ENCODE assay signal across 8 cellular contexts in genomic region chr11:96338910-96339703, GRCh38. TPM values are rescaled to one million over a fixed set of nuclear protein-coding genes. Genes with fewer than 3 reads are reported as not detected.
A peak's percentile ranks its signal among the peaks of the same experiment; 100 is the strongest.
DNase-seq lines count a peak whose midpoint lies in the region; ATAC-seq and TF ChIP-seq lines count a peak whose summit lies in the region.

No MANE protein-coding gene starts in this region.

- H3K9ac ChIP-seq in liver (ENCODE audit: low read depth in 1 of 2, low read length in 2 of 2), result peak overlapping the region in 1 of 2 donors; percentile 42

- H3K4me3 ChIP-seq in breast epithelium (peak overlapping the region; percentile 62 to 87 (median 72)), liver (ENCODE audit: low read depth in 1 of 3, low read length in 3 of 3) (no peak overlapping the region)

- peaks cover 0 to 3% of the 10 kb centered on the region in 2 donors for H3K4me1 ChIP-seq in breast epithelium
- peaks cover 2 to 18% (median 6%) of the 10 kb centered on the region in 4 donors for H3K4me1 ChIP-seq in liver (ENCODE audit: control insufficient read depth in 4 of 4, insufficient read depth in 4 of 4, low read length in 3 of 4)

- 54% methylated on average over 13 of the region's 13 CpGs for WGBS in liver

- peak overlapping the region; percentile 94 to 96 for H3K27ac ChIP-seq in breast epithelium
- H3K27ac ChIP-seq in liver (ENCODE audit: low read depth in 1 of 2, low read length in 2 of 2), result peak overlapping the region; percentile 62 to 74

- in situ Hi-C loops in SK-MEL-5 (cut with HindIII; ENCODE audit: low pct_unique_long_range_greater_than_20kb, low sequenced_read_pairs), result no loop called here

- ATAC-seq in HG03060 (IDR thresholded peaks at IDR 0.05; ENCODE audit: low read depth, unreplicated experiment), result peak; percentile 32

- intact Hi-C loops in breast epithelium (cut with DNase I; ENCODE audit: low total_unique reads), result loop anchor here (10.0 kb wide), 1 partner anchor 1784 kb away; no protein-coding TSS in a partner anchor

- TF ChIP-seq CTCF in breast epithelium (IDR thresholded peaks at IDR 0.05), result no peak
- TF ChIP-seq CTCF in liver (IDR thresholded peaks at IDR 0.05; ENCODE audit: low read depth, low read length, missing input control), result no peak

- TF ChIP-seq RAD21 in liver (IDR thresholded peaks at IDR 0.05), result peak; percentile 8 to 30

- no peak for TF ChIP-seq POLR2A in breast epithelium (IDR thresholded peaks at IDR 0.05)

- H3K9me3 ChIP-seq in breast epithelium (no peaks in the 10 kb centered on the region), liver (ENCODE audit: control insufficient read depth in 4 of 4, low read length in 3 of 4) (no peaks in the 10 kb centered on the region)

- DNase-seq in NK-92 treated with Interleukin-12 subunit alpha and Interleukin-12 subunit beta, amount 100 ng/mL, for 24 hours (lab: John Stamatoyannopoulos, UW), result peak; percentile 28
- DNase-seq in NK-92 (lab: John Stamatoyannopoulos, UW; ENCODE audit: unreplicated experiment), result no peak
- DNase-seq in SK-MEL-5 (ENCODE audit: low read depth, low spot score), result peak; percentile 87
- DNase-seq in breast epithelium (ENCODE audit: low spot score in 2 of 2), result peak in 1 of 2 donors; percentile 39
- DNase-seq in stimulated activated CD8-positive, alpha-beta memory T cell treated with anti-CD3 and anti-CD28 coated beads, Interleukin-4, amount 100 ng/mL, for 48 hours, result peak; percentile 59
- DNase-seq in NCI-H774 (lab: John Stamatoyannopoulos, UW), result no peak

- H3K27me3 ChIP-seq in breast epithelium, result no peaks in the 10 kb centered on the region
- H3K27me3 ChIP-seq in liver (ENCODE audit: control insufficient read depth in 4 of 4, insufficient read depth in 4 of 4, low read length in 3 of 4), result no peaks in the 10 kb centered on the region

- H3K36me3 ChIP-seq in breast epithelium (no peaks in the 10 kb centered on the region), liver (ENCODE audit: control insufficient read depth in 4 of 4, insufficient read depth in 3 of 4, low read depth in 1 of 4, low read length in 3 of 4) (no peaks in the 10 kb centered on the region)

TF ChIP-seq in liver, 16 proteins besides CTCF, POLR2A, EP300 and RAD21:
- TF ChIP-seq GABPA (IDR thresholded peaks at IDR 0.05 in 1 of 2, conservative IDR thresholded peaks at IDR 0.05 in 1 of 2) (no peak), TAF1 (conservative IDR thresholded peaks at IDR 0.05) (no peak), ZBTB33 (IDR thresholded peaks at IDR 0.05) (no peak), REST (IDR thresholded peaks at IDR 0.05) (no peak), YY1 (IDR thresholded peaks at IDR 0.05) (no peak), FOXA2 (IDR thresholded peaks at IDR 0.05) (no peak), MAX (IDR thresholded peaks at IDR 0.05) (no peak), HNF4G (IDR thresholded peaks at IDR 0.05) (no peak), SP1 (IDR thresholded peaks at IDR 0.05) (no peak), NR2F2 (IDR thresholded peaks at IDR 0.05) (no peak), FOXA1 (IDR thresholded peaks at IDR 0.05) (no peak), HNF4A (conservative IDR thresholded peaks at IDR 0.05) (no peak), JUND (IDR thresholded peaks at IDR 0.05) (no peak)

RNA-seq across cellular contexts. Expression of gene MAML2, which starts 3.9 kb away (rescaled TPM):
- 3.5 and 5.5 TPM in 2 replicates for total RNA-seq in SK-MEL-5 (2014; rRNA removed; shearing (Covaris generic))
- polyA plus RNA-seq in SK-MEL-5 (2015; cell fraction: cytosol; rRNA removed), result 5.3 and 10.9 TPM in 2 replicates
- polyA plus RNA-seq in SK-MEL-5 (2015; cell fraction: nucleus; rRNA removed), result 1.9 and 5.8 TPM in 2 replicates
- total RNA-seq in breast epithelium (10 to 100 TPM; 45.6 to 82.8 (median 68.2) TPM), liver (1 to 10 TPM; 2.1 TPM)
- under 1 TPM; 0.56 to 0.69 TPM for polyA plus RNA-seq in liver

RNA-seq across cellular contexts. Expression of gene CCDC82, which starts 50.6 kb away (rescaled TPM):
- 10.6 and 13.4 TPM in 2 replicates for total RNA-seq in SK-MEL-5 (2014; rRNA removed; shearing (Covaris generic))
- polyA plus RNA-seq in SK-MEL-5 (2015; cell fraction: cytosol; rRNA removed), result 11.0 and 12.4 TPM in 2 replicates
- polyA plus RNA-seq in SK-MEL-5 (2015; cell fraction: nucleus; rRNA removed), result 72.7 and 83.7 TPM in 2 replicates
- 10 to 100 TPM; 27.2 to 30.7 (median 29.5) TPM for total RNA-seq in breast epithelium
- total RNA-seq in liver, result 10 to 100 TPM in 1 of 2 donors, 1 to 10 TPM in 1; 7.8 to 14.1 TPM
- polyA plus RNA-seq in liver, result 10 to 100 TPM in 1 of 2 donors, 1 to 10 TPM in 1; 4.5 to 14.5 TPM

RNA-seq across cellular contexts. Expression of gene JRKL, which starts 50.7 kb away (rescaled TPM):
- 4.2 and 4.9 TPM in 2 replicates for total RNA-seq in SK-MEL-5 (2014; rRNA removed; shearing (Covaris generic))
- 7.8 and 8.3 TPM in 2 replicates for polyA plus RNA-seq in SK-MEL-5 (2015; cell fraction: cytosol; rRNA removed)
- 29.0 and 38.8 TPM in 2 replicates for polyA plus RNA-seq in SK-MEL-5 (2015; cell fraction: nucleus; rRNA removed)
- total RNA-seq in breast epithelium (10 to 100 TPM in 1 of 3 donors, 1 to 10 TPM in 2; 6.7 to 11.4 (median 9.2) TPM), liver (1 to 10 TPM; 1.9 to 3.8 TPM)
- polyA plus RNA-seq in liver, result 1 to 10 TPM; 1.1 to 1.2 TPM

Comparison
In these comparisons a context has a peak if more than half of its experiments do, and no peak if none do; other contexts are left out.
1. DNase-seq: peak in NK-92 treated with Interleukin-12 subunit alpha and Interleukin-12 subunit beta, amount 100 ng/mL, for 24 hours (single experiment), SK-MEL-5 (single experiment) and stimulated activated CD8-positive, alpha-beta memory T cell treated with anti-CD3 and anti-CD28 coated beads, Interleukin-4, amount 100 ng/mL, for 48 hours (single experiment); none in NK-92 (single experiment) and NCI-H774 (single experiment).
2. H3K4me3 ChIP-seq: peak in breast epithelium (3 of 3); none in liver (0 of 3).